Comparison of ENCODE assay signal across 14 cellular contexts in genomic region chr20:34369265-34369664, GRCh38. TPM values are rescaled to one million over a fixed set of nuclear protein-coding genes. Genes with fewer than 3 reads are reported as not detected.
DNase-seq lines count a peak whose midpoint lies in the region; ATAC-seq and TF ChIP-seq lines count a peak whose summit lies in the region.
"Had no signal": no experiment of that assay in that cellular context is flagged by ENCODE, and none has a peak within 500 bp of the region (broad histone marks: within the 10 kb centered on the region; RNA-seq: fewer than 3 reads in every experiment).

No MANE protein-coding gene starts in this region.

- no peak for TF ChIP-seq CTCF in Caco-2 (IDR thresholded peaks at IDR 0.05; ENCODE audit: insufficient read depth in 1 of 2, low read depth in 1 of 2, low read length in 1 of 2, severe bottlenecking in 1 of 2, unreplicated experiment in 1 of 2)

- H4K8ac ChIP-seq in neuronal stem cell (ENCODE audit: low read depth, low read length), result no peak overlapping the region

- peaks cover 8% of the 10 kb centered on the region for H3K79me1 ChIP-seq in neuronal stem cell (ENCODE audit: low read depth, low read length)

- no peak overlapping the region for H2BK120ac ChIP-seq in neuronal stem cell (ENCODE audit: low read depth, low read length)

- no peak overlapping the region for H3K23ac ChIP-seq in neuronal stem cell (ENCODE audit: low read depth, low read length, poor library complexity)

- peak overlapping the region in 2 of 3 donors; percentile 26 to 59 for H3K27ac Mint-ChIP-seq in CD4-positive, CD25-positive, alpha-beta regulatory T cell
- peak overlapping the region; percentile 33 for H3K27ac Mint-ChIP-seq in Caco-2 (ENCODE audit: unreplicated experiment)
- peak overlapping the region; percentile 63 for H3K27ac Mint-ChIP-seq in activated CD8-positive, alpha-beta T cell treated with anti-CD3 and anti-CD28 coated beads, Interleukin-2, amount 10 ng/mL, durations not matched to agents 7 days and 5 days

- BruUV-seq in Caco-2 (replicated peaks; lab: Mats Ljungman, UMichigan), result no TSS peak

- peak in 1 of 2 donors; percentile 43 for ATAC-seq in CD4-positive, CD25-positive, alpha-beta regulatory T cell (ENCODE audit: low read depth in 2 of 2)
- peak; percentile 74 for ATAC-seq in activated CD8-positive, alpha-beta T cell treated with anti-CD3 and anti-CD28 coated beads, Interleukin-2, amount 10 ng/mL, durations not matched to agents 7 days and 5 days
- ATAC-seq in esophagus mucosa, result peak; percentile 34
- ATAC-seq in GM18498 (IDR thresholded peaks at IDR 0.05; ENCODE audit: unreplicated experiment), result no peak
- ATAC-seq: right cardiac atrium, Right ventricle myocardium inferior had no signal

- H2AK5ac ChIP-seq in neuronal stem cell (ENCODE audit: low read depth, low read length), result no peak overlapping the region

- H2AFZ ChIP-seq in neuronal stem cell (ENCODE audit: low read length), result no peak overlapping the region

- no peak overlapping the region for H3K4me3 ChIP-seq in CD4-positive, CD25-positive, alpha-beta regulatory T cell (ENCODE audit: low read depth, low read length)
- no peak overlapping the region for H3K4me3 ChIP-seq in Caco-2 (ENCODE audit: low read depth, low read length)
- H3K4me3 ChIP-seq in neuronal stem cell (ENCODE audit: low read length in 2 of 2), result no peak overlapping the region

- H3K27ac ChIP-seq in CD4-positive, CD25-positive, alpha-beta regulatory T cell (ENCODE audit: insufficient read depth, low read length, poor library complexity, severe bottlenecking), result no peak overlapping the region
- H3K27ac ChIP-seq in neuronal stem cell (replicated peaks; ENCODE audit: low read length), result no peak overlapping the region

- no peaks in the 10 kb centered on the region for H3K9me3 Mint-ChIP-seq in CD4-positive, CD25-positive, alpha-beta regulatory T cell
- H3K9me3 Mint-ChIP-seq in Caco-2 (ENCODE audit: unreplicated experiment), result no peaks in the 10 kb centered on the region
- no peaks in the 10 kb centered on the region for H3K9me3 Mint-ChIP-seq in activated CD8-positive, alpha-beta T cell treated with anti-CD3 and anti-CD28 coated beads, Interleukin-2, amount 10 ng/mL, durations not matched to agents 7 days and 5 days (ENCODE audit: insufficient read depth)

- H3K9ac ChIP-seq in neuronal stem cell (ENCODE audit: low read depth, low read length, poor library complexity), result no peak overlapping the region

- no peak overlapping the region for H3K4ac ChIP-seq in neuronal stem cell (ENCODE audit: low read length)

- H3K36me3 Mint-ChIP-seq in CD4-positive, CD25-positive, alpha-beta regulatory T cell, result peaks cover 27% of the 10 kb centered on the region
- peaks cover 78% of the 10 kb centered on the region for H3K36me3 Mint-ChIP-seq in Caco-2 (ENCODE audit: insufficient read depth, unreplicated experiment)
- peaks cover 56% of the 10 kb centered on the region for H3K36me3 Mint-ChIP-seq in activated CD8-positive, alpha-beta T cell treated with anti-CD3 and anti-CD28 coated beads, Interleukin-2, amount 10 ng/mL, durations not matched to agents 7 days and 5 days (ENCODE audit: low read depth)

- no peaks in the 10 kb centered on the region for H3K27me3 Mint-ChIP-seq in CD4-positive, CD25-positive, alpha-beta regulatory T cell
- no peaks in the 10 kb centered on the region for H3K27me3 Mint-ChIP-seq in Caco-2 (ENCODE audit: insufficient read depth, unreplicated experiment)
- H3K27me3 Mint-ChIP-seq in activated CD8-positive, alpha-beta T cell treated with anti-CD3 and anti-CD28 coated beads, Interleukin-2, amount 10 ng/mL, durations not matched to agents 7 days and 5 days (ENCODE audit: low read depth), result no peaks in the 10 kb centered on the region

- no peak overlapping the region for H2BK5ac ChIP-seq in neuronal stem cell (ENCODE audit: low read length)

- intact Hi-C loops in Caco-2 (cut with micrococcal nuclease; ENCODE audit: unreplicated experiment), result no loop called here

- H2BK12ac ChIP-seq in neuronal stem cell (ENCODE audit: low read length), result no peak overlapping the region

- no peaks in the 10 kb centered on the region for H3K9me3 ChIP-seq in CD4-positive, CD25-positive, alpha-beta regulatory T cell (ENCODE audit: control insufficient read depth in 2 of 2, low read length in 2 of 2)
- 0 out of 2 replicates have a peak, but pooled peaks cover 2% of the 10 kb centered on the region for H3K9me3 ChIP-seq in Caco-2
- peaks cover 0 to 13% of the 10 kb centered on the region in 2 donors for H3K9me3 ChIP-seq in neuronal stem cell (replicated peaks in 1 of 2; ENCODE audit: control insufficient read depth in 2 of 2, insufficient read depth in 1 of 2, low read depth in 1 of 2, low read length in 2 of 2)
- H3K9me3 ChIP-seq: BE2C had no signal

- CTCF ChIA-PET in Caco-2 (lab: Charles Lee), result interaction anchor here (1.4 kb wide), 1 partner anchor 57 kb away, joined by 5 read pairs; no protein-coding TSS in a partner anchor
- CTCF ChIA-PET in activated CD8-positive, alpha-beta T cell treated with anti-CD3 and anti-CD28 coated beads, Interleukin-2, amount 10 ng/mL, durations not matched to agents 7 days and 5 days (lab: Charles Lee), result interaction anchor here (4.8 kb wide), 1 partner anchor 57 kb away, joined by 22 read pairs; no protein-coding TSS in a partner anchor

- peak overlapping the region in 2 of 4 donors; percentile 24 to 77 for H3K4me3 Mint-ChIP-seq in CD4-positive, CD25-positive, alpha-beta regulatory T cell
- H3K4me3 Mint-ChIP-seq in Caco-2 (ENCODE audit: unreplicated experiment), result no peak overlapping the region
- H3K4me3 Mint-ChIP-seq in activated CD8-positive, alpha-beta T cell treated with anti-CD3 and anti-CD28 coated beads, Interleukin-2, amount 10 ng/mL, durations not matched to agents 7 days and 5 days, result no peak overlapping the region

- DNase-seq in CD4-positive, CD25-positive, alpha-beta regulatory T cell, result peak in 1 of 3 donors; percentile 54
- DNase-seq in Caco-2 (peak in 1 of 2 experiments; percentile 27), SHP77 treated with DMSO at 0.1 percent for 48 hours (lab: John Stamatoyannopoulos, UW) (no peak), NAMALWA (ENCODE audit: low spot score) (no peak), neuronal stem cell (ENCODE audit: low spot score) (no peak)
- DNase-seq in activated CD8-positive, alpha-beta T cell treated with anti-CD3 and anti-CD28 coated beads, Interleukin-2, amount 10 ng/mL, durations not matched to agents 7 days and 5 days, result peak; percentile 56
- DNase-seq: BE2C, DMS53, NCI-H82, right cardiac atrium, T1000 had no signal

- H3K27me3 ChIP-seq in CD4-positive, CD25-positive, alpha-beta regulatory T cell (ENCODE audit: control insufficient read depth, insufficient read depth, low read length), result no peaks in the 10 kb centered on the region
- H3K27me3 ChIP-seq in Caco-2 (replicated peaks; ENCODE audit: control insufficient read depth, insufficient read depth, low read length) (no peaks in the 10 kb centered on the region), neuronal stem cell (ENCODE audit: control insufficient read depth in 3 of 3, insufficient read depth in 3 of 3, low read depth in 1 of 3, low read length in 3 of 3) (no peaks in the 10 kb centered on the region)
- H3K27me3 ChIP-seq: BE2C had no signal

- no peak overlapping the region for H3K14ac ChIP-seq in neuronal stem cell (ENCODE audit: low read length)

- H3K4me2 ChIP-seq in neuronal stem cell (ENCODE audit: insufficient read depth, low read length, poor library complexity, severe bottlenecking), result no peak overlapping the region

- POLR2A ChIA-PET in Caco-2 (lab: Charles Lee), result no interaction called here
- POLR2A ChIA-PET in activated CD8-positive, alpha-beta T cell treated with anti-CD3 and anti-CD28 coated beads, Interleukin-2, amount 10 ng/mL, durations not matched to agents 7 days and 5 days (lab: Charles Lee), result interaction anchor here (0.5 kb wide), 1 partner anchor 99 kb away, joined by 3 read pairs; no protein-coding TSS in a partner anchor

- H3K18ac ChIP-seq in neuronal stem cell (ENCODE audit: low read length), result no peak overlapping the region

- WGBS in neuronal stem cell (ENCODE audit: extremely low coverage in 2 of 2, insufficient read length in 2 of 2, insufficient replicate concordance in 1 of 2), 2 donors, result no CpG with 5 or more reads among the region's 3 CpGs

- H3K4me1 Mint-ChIP-seq in CD4-positive, CD25-positive, alpha-beta regulatory T cell, result peaks cover 19 to 60% (median 41%) of the 10 kb centered on the region in 4 donors
- peaks cover 28% of the 10 kb centered on the region for H3K4me1 Mint-ChIP-seq in Caco-2 (ENCODE audit: low read depth, unreplicated experiment)
- H3K4me1 Mint-ChIP-seq in activated CD8-positive, alpha-beta T cell treated with anti-CD3 and anti-CD28 coated beads, Interleukin-2, amount 10 ng/mL, durations not matched to agents 7 days and 5 days (ENCODE audit: low read depth), result peaks cover 53% of the 10 kb centered on the region

- H3K36me3 ChIP-seq in CD4-positive, CD25-positive, alpha-beta regulatory T cell (ENCODE audit: control insufficient read depth, insufficient read depth, low read length), result peaks cover 36% of the 10 kb centered on the region
- H3K36me3 ChIP-seq in Caco-2 (ENCODE audit: control insufficient read depth, insufficient read depth, low read length) (peaks cover 8% of the 10 kb centered on the region), neuronal stem cell (replicated peaks in 1 of 2; ENCODE audit: control insufficient read depth in 2 of 2, insufficient read depth in 2 of 2, low read length in 2 of 2) (peaks cover 9 to 82% of the 10 kb centered on the region in 2 donors)

- peaks cover 38% of the 10 kb centered on the region for H3K4me1 ChIP-seq in CD4-positive, CD25-positive, alpha-beta regulatory T cell (ENCODE audit: control insufficient read depth, insufficient read depth, low read length, poor library complexity, severe bottlenecking)
- H3K4me1 ChIP-seq in Caco-2 (peaks cover 12% of the 10 kb centered on the region; the same call in 1 of the 2 replicates), neuronal stem cell (ENCODE audit: control insufficient read depth in 2 of 2, insufficient read depth in 1 of 2, low read depth in 1 of 2, low read length in 2 of 2) (peaks cover 0 to 3% of the 10 kb centered on the region in 2 donors)
- H3K4me1 ChIP-seq: BE2C had no signal

- no peak overlapping the region for H2BK15ac ChIP-seq in neuronal stem cell (ENCODE audit: low read length)

- no peak overlapping the region for H4K91ac ChIP-seq in neuronal stem cell (ENCODE audit: low read depth, low read length, poor library complexity)

RNA-seq across cellular contexts. Expression of gene ITCH, which starts 6.2 kb away (rescaled TPM):
- 58.1 TPM for total RNA-seq in CD4-positive, CD25-positive, alpha-beta regulatory T cell
- polyA plus RNA-seq in CD4-positive, CD25-positive, alpha-beta regulatory T cell, result 10 to 100 TPM; 12.4 to 26.8 (median 14.7) TPM
- 135 and 138 TPM in 2 replicates for total RNA-seq in Caco-2 (2022)
- 10 to 100 TPM; 52.1 to 59.9 TPM for total RNA-seq in activated CD8-positive, alpha-beta T cell treated with anti-CD3 and anti-CD28 coated beads, Interleukin-2, amount 10 ng/mL, durations not matched to agents 7 days and 5 days
- 57.5 TPM for total RNA-seq in esophagus mucosa
- 17.2 TPM for polyA plus RNA-seq in neuronal stem cell (2013, experiment 1 of 2)
- polyA plus RNA-seq in neuronal stem cell (2013, experiment 2 of 2), result 17.9 TPM
